In the genomic region with DNA sequence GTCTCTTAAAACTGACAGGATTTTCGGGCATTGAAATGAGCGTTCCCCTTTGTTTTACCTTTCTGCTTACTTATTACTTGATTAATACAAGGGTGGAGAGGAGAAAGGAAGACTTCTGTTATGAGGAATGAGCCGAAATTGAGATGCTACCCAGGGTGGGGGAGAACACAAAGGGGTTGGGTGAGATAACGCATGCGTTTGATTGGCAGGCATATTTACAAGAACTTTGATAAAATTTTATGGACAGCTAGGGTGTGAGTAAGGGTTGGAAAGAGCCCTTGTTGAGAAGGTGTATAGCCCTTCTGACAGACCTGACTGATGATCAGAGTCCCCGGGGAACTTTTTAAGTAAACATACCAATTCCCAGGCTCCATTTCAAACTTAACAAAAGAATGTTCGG, we compare ENCODE assay signal across 8 cellular contexts. TPM values are rescaled to one million over a fixed set of nuclear protein-coding genes. Genes with fewer than 3 reads are reported as not detected.
DNase-seq lines count a peak whose midpoint lies in the region; ATAC-seq, FAIRE-seq and TF ChIP-seq lines count a peak whose summit lies in the region.

No MANE protein-coding gene starts in this region.

- H2AFZ ChIP-seq in fibroblast of lung (ENCODE audit: low read length), result peak overlapping the region; percentile 77

- H3K9ac ChIP-seq in fibroblast of lung (ENCODE audit: insufficient read depth, low read length), result peak overlapping the region; percentile 92

- no peak for FAIRE-seq in A549 (lab: Jason Lieb, UNC)

- ATAC-seq in A549, result no peak

- DNase-seq in A549 (ENCODE audit: low read depth in 1 of 2, low spot score in 1 of 2), result peak in 1 of 2 experiments; percentile 11
- peak; percentile 35 for DNase-seq in GM13977 (ENCODE audit: low spot score)
- DNase-seq in SW480 (ENCODE audit: low spot score), result peak; percentile 0
- peak in 1 of 2 donors; percentile 12 for DNase-seq in fibroblast of lung (ENCODE audit: low read depth in 2 of 2)
- no peak for DNase-seq in sigmoid colon
- no peak for DNase-seq in iPS-NIHi7 (ENCODE audit: extremely low spot score)
- no peak for DNase-seq in stimulated activated CD4-positive, alpha-beta T cell treated with anti-CD3 and anti-CD28 coated beads, Interleukin-4, amount 100 ng/mL, for 4 hours
- DNase-seq in A172 (ENCODE audit: low spot score), result no peak

- H4K20me1 ChIP-seq in fibroblast of lung (ENCODE audit: control insufficient read depth, extremely low read depth, insufficient read depth, low read length), result no peaks in the 10 kb centered on the region

- H3K79me2 ChIP-seq in fibroblast of lung (ENCODE audit: control insufficient read depth, insufficient read depth, low read length), result peaks cover 54% of the 10 kb centered on the region

- H3K4me2 ChIP-seq in A549 (peak overlapping the region; percentile 92), fibroblast of lung (ENCODE audit: extremely low read depth, insufficient read depth, low read length) (peak overlapping the region; percentile 88)

- H3K36me3 ChIP-seq in fibroblast of lung (ENCODE audit: control insufficient read depth, insufficient read depth, low read length) (no peaks in the 10 kb centered on the region), sigmoid colon (no peaks in the 10 kb centered on the region)

- CTCF ChIA-PET in A549 (lab: Yijun Ruan, JAX), result no interaction called here

- no peak for TF ChIP-seq CTCF in A549 (IDR thresholded peaks at IDR 0.05)
- no peak for TF ChIP-seq CTCF in GM13977 (IDR thresholded peaks at IDR 0.05; ENCODE audit: extremely low read depth, insufficient read depth, missing control alignments)
- no peak for TF ChIP-seq CTCF in fibroblast of lung (conservative IDR thresholded peaks at IDR 0.05 in 1 of 2, IDR thresholded peaks at IDR 0.05 in 1 of 2; ENCODE audit: low read depth in 1 of 2, low read length in 2 of 2)
- TF ChIP-seq CTCF in sigmoid colon (IDR thresholded peaks at IDR 0.05), result no peak

- in situ Hi-C loops in GM13977 (cut with MboI; ENCODE audit: low pct_unique_long_range_greater_than_20kb, low sequenced_read_pairs, unreplicated experiment), result no loop called here

- no peak for TF ChIP-seq EP300 in A549 (IDR thresholded peaks at IDR 0.05)
- no peak for TF ChIP-seq EP300 in sigmoid colon (IDR thresholded peaks at IDR 0.05)

- H3K27ac ChIP-seq in A549, result peak overlapping the region; percentile 84 to 100
- H3K27ac ChIP-seq in fibroblast of lung (ENCODE audit: insufficient read depth, low read length), result peak overlapping the region; percentile 91
- peak overlapping the region; percentile 94 to 100 (median 100) for H3K27ac ChIP-seq in sigmoid colon

- intact Hi-C loops in sigmoid colon (cut with DNase I), result loop anchor here (10.0 kb wide), 1 partner anchor 191 kb away; no protein-coding TSS in a partner anchor

- WGBS in A549 (ENCODE audit: missing lambda C conversion rate), result 8% methylated on average over 7 of the region's 7 CpGs
- WGBS in sigmoid colon, 2 donors, result 1 to 9% methylated on average over 7 of the region's 7 CpGs

- H3K4me3 ChIP-seq in A549, result peak overlapping the region; percentile 81
- peak overlapping the region; percentile 84 to 97 (median 90) for H3K4me3 ChIP-seq in fibroblast of lung (replicated peaks in 1 of 4; ENCODE audit: control extremely low read depth in 1 of 4, insufficient read depth in 1 of 4, low read depth in 3 of 4, low read length in 4 of 4)
- H3K4me3 ChIP-seq in sigmoid colon, result peak overlapping the region; percentile 69 to 95 (median 78)

- H3K9me3 ChIP-seq in A549, result no peaks in the 10 kb centered on the region
- no peaks in the 10 kb centered on the region for H3K9me3 ChIP-seq in fibroblast of lung (ENCODE audit: control insufficient read depth, insufficient read depth, low read depth, low read length)
- no peaks in the 10 kb centered on the region for H3K9me3 ChIP-seq in sigmoid colon

- no peak for TF ChIP-seq POLR2A in A549 (IDR thresholded peaks at IDR 0.05; ENCODE audit: low read length)
- TF ChIP-seq POLR2A in sigmoid colon (IDR thresholded peaks at IDR 0.05), result no peak

- POLR2A ChIA-PET in A549 (lab: Yijun Ruan, JAX), result no interaction called here

- H3K27me3 ChIP-seq in fibroblast of lung (ENCODE audit: control insufficient read depth, insufficient read depth, low read length) (no peaks in the 10 kb centered on the region), sigmoid colon (no peaks in the 10 kb centered on the region)

- H3K4me1 ChIP-seq in A549 (peaks cover 13% of the 10 kb centered on the region), fibroblast of lung (ENCODE audit: control insufficient read depth, extremely low read depth, insufficient read depth, low read length) (no peaks in the 10 kb centered on the region), sigmoid colon (peaks cover 0 to 41% (median 21%) of the 10 kb centered on the region in 4 donors)

- TF ChIP-seq RAD21 in A549 (conservative IDR thresholded peaks at IDR 0.05 in 1 of 2, IDR thresholded peaks at IDR 0.05 in 1 of 2), result no peak

TF ChIP-seq in A549, 52 proteins besides CTCF, POLR2A, EP300 and RAD21:
- TF ChIP-seq ZC3H11A (IDR thresholded peaks at IDR 0.05), result no peak
- no peak for TF ChIP-seq FOXS1 (CRISPR knock-in tag; IDR thresholded peaks at IDR 0.05)
- TF ChIP-seq CHD4 (IDR thresholded peaks at IDR 0.05; ENCODE audit: borderline replicate concordance), result no peak
- no peak for TF ChIP-seq EHMT2 (IDR thresholded peaks at IDR 0.05; ENCODE audit: low read depth)
- TF ChIP-seq KDM1A (IDR thresholded peaks at IDR 0.05; ENCODE audit: low read depth), result no peak
- no peak for TF ChIP-seq HOXB13 (CRISPR knock-in tag; IDR thresholded peaks at IDR 0.05; ENCODE audit: low read depth)

RNA-seq across cellular contexts. Expression of a gene that starts 1.8 kb away (rescaled TPM):
- polyA plus RNA-seq in A549 (2011; rRNA removed), result 11.6 and 17.4 TPM in 2 replicates
- 22.5 and 23.1 TPM in 2 replicates for polyA plus RNA-seq in A549 (2012; cell fraction: cytosol; rRNA removed)
- 19.3 and 22.8 TPM in 2 replicates for polyA plus RNA-seq in A549 (2012; cell fraction: nucleus; rRNA removed)
- 18.3 to 24.9 TPM (median 18.6 TPM) in 3 replicates for polyA plus RNA-seq in A549 (2017; fragmentation: RNase III; extraction: RNeasy Plus Mini Kit Qiagen cat#74134 plus additional on column Dnase treatment)
- 13.1 and 15.2 TPM in 2 replicates for polyA minus RNA-seq in A549 (2011; rRNA and poly(A)+ RNA removed)
- 20.5 and 24.6 TPM in 2 replicates for total RNA-seq in fibroblast of lung
- 15.8 and 21.0 TPM in 2 replicates for polyA plus RNA-seq in fibroblast of lung
- polyA plus RNA-seq in fibroblast of lung (2012), result 12.5 and 14.1 TPM in 2 replicates
- 2.8 and 8.3 TPM in 2 replicates for polyA minus RNA-seq in fibroblast of lung (ENCODE audit: low replicate concordance)
- 10 to 100 TPM in 3 of 4 donors, 1 to 10 TPM in 1; 8.3 to 26.3 (median 23.7) TPM for total RNA-seq in sigmoid colon
- 10 to 100 TPM; 22.4 to 47.4 (median 33.1) TPM for polyA plus RNA-seq in sigmoid colon
- 40.6 and 65.3 TPM in 2 replicates for total RNA-seq in A172 (2014; rRNA removed; shearing (Covaris generic))

Comparison
In these comparisons a context has a peak if more than half of its experiments do, and no peak if none do; other contexts are left out.
1. DNase-seq: peak in GM13977 (single experiment) and SW480 (single experiment); none in sigmoid colon (single experiment), iPS-NIHi7 (single experiment), stimulated activated CD4-positive, alpha-beta T cell treated with anti-CD3 and anti-CD28 coated beads, Interleukin-4, amount 100 ng/mL, for 4 hours (0 of 2) and A172 (single experiment).
2. Peak in every context shown above with its lines, with median percentiles within 50 percentile points of each other: H3K27ac ChIP-seq and H3K4me3 ChIP-seq.